ENCODE assay signal across 12 cellular contexts in genomic region chr11:46300270-46300669, GRCh38. TPM values are rescaled to one million over a fixed set of nuclear protein-coding genes. Genes with fewer than 3 reads are reported as not detected.
"Had no signal": no experiment of that assay in that cellular context is flagged by ENCODE, and none has a peak within 500 bp of the region (broad histone marks: within the 10 kb centered on the region; RNA-seq: fewer than 3 reads in every experiment).

No MANE protein-coding gene starts in this region.

- H2AFZ ChIP-seq: hepatocyte had no signal

- H3K27me3 ChIP-seq: body of pancreas, hepatocyte, pancreas, transverse colon had no signal

- H3K27ac ChIP-seq: body of pancreas, hepatocyte, pancreas had no signal

- H3K36me3 ChIP-seq: transverse colon had no signal

- H3K9me3 ChIP-seq: body of pancreas, pancreas, transverse colon had no signal

- H3K4me3 ChIP-seq: body of pancreas, hepatocyte, pancreas, transverse colon had no signal

- H3K4me1 Mint-ChIP-seq: neural crest cell had no signal

- ATAC-seq: body of pancreas; pancreas; stimulated activated memory B cell treated with anti-CD40 and anti-IgM and Interleukin-4, amounts not matched to agents 10 μg/mL and 1 μg/mL and 100 μg/mL, for 72 hours; T-helper 17 cell had no signal

- H3K4me2 ChIP-seq: hepatocyte had no signal

- H3K4me3 Mint-ChIP-seq: activated B cell treated with CpG ODN at 0.5 μM for 24 hours; neural crest cell; stimulated activated memory B cell treated with anti-CD40 and anti-IgM and Interleukin-4, amounts not matched to agents 10 μg/mL and 1 μg/mL and 100 μg/mL, for 72 hours; T-helper 17 cell had no signal

- H3K9me3 Mint-ChIP-seq: activated B cell treated with CpG ODN at 0.5 μM for 24 hours; neural crest cell; stimulated activated memory B cell treated with anti-CD40 and anti-IgM and Interleukin-4, amounts not matched to agents 10 μg/mL and 1 μg/mL and 100 μg/mL, for 72 hours had no signal

- DNase-seq: activated B cell treated with CpG ODN at 0.5 μM for 24 hours; activated CD4-positive, alpha-beta T cell treated with anti-CD3 and anti-CD28 coated beads, Interleukin-2, amount 50 U/mL, for 4 hours; activated CD8-positive, alpha-beta memory T cell treated with anti-CD3 and anti-CD28 coated beads, Interleukin-2, amount 50 U/mL, for 48 hours; activated naive CD4-positive, alpha-beta T cell treated with anti-CD3 and anti-CD28 coated beads, Interleukin-2, amount 50 U/mL, for 16 hours; body of pancreas; effector memory CD4-positive, alpha-beta T cell; pancreas; T-helper 17 cell; transverse colon had no signal

- H3K27ac Mint-ChIP-seq: activated B cell treated with CpG ODN at 0.5 μM for 24 hours; stimulated activated memory B cell treated with anti-CD40 and anti-IgM and Interleukin-4, amounts not matched to agents 10 μg/mL and 1 μg/mL and 100 μg/mL, for 72 hours; T-helper 17 cell had no signal

- H3K36me3 Mint-ChIP-seq: stimulated activated memory B cell treated with anti-CD40 and anti-IgM and Interleukin-4, amounts not matched to agents 10 μg/mL and 1 μg/mL and 100 μg/mL, for 72 hours had no signal

RNA-seq across cellular contexts. Expression of gene CREB3L1, which starts 22.8 kb away (rescaled TPM):
- total RNA-seq: activated B cell treated with CpG ODN at 0.5 μM for 24 hours, T-helper 17 cell had no signal
